Comparison of ENCODE assay signal across 11 cellular contexts in the genomic region with DNA sequence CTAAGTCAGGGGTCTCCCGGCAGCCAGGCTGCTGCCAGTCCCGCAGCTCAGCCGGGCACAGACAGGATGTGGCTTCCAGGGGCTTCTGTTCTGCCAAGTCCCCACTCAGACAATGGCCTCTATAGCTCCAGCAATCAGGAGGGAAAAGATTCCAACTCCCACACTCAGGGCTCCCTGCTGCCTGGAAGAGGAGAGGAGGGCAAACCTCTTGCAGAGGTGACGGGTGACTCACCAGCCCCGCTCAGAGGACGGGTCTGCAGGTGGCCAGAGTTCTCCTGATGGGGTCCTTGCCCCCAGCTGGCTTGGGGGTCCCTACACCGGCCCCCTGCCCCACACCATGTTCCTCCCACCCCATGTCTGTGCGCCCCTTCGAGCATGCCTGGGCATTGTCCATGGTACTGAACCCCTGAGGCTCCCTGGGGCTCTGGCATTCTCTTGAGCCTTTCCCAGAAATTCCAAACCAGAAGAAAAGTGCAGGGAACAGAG. TPM values are rescaled to one million over a fixed set of nuclear protein-coding genes. Genes with fewer than 3 reads are reported as not detected.
A peak's percentile ranks its signal among the peaks of the same experiment; 100 is the strongest.
DNase-seq lines count a peak whose midpoint lies in the region; ATAC-seq and TF ChIP-seq lines count a peak whose summit lies in the region.
"Had no signal": no experiment of that assay in that cellular context is flagged by ENCODE, and none has a peak within 500 bp of the region (broad histone marks: within the 10 kb centered on the region; RNA-seq: fewer than 3 reads in every experiment).

No MANE protein-coding gene starts in this region.

- peaks cover 0 to 23% (median 0%) of the 10 kb centered on the region in 5 donors for H3K27me3 Mint-ChIP-seq in naive thymus-derived CD4-positive, alpha-beta T cell

- peaks cover 61% of the 10 kb centered on the region for H3K27me3 ChIP-seq in MM.1S (replicated peaks; ENCODE audit: insufficient read depth, low read length)
- no peaks in the 10 kb centered on the region for H3K27me3 ChIP-seq in naive thymus-derived CD4-positive, alpha-beta T cell (ENCODE audit: control insufficient read depth in 2 of 2, insufficient read depth in 2 of 2, low read length in 2 of 2)

- peaks cover 16 to 46% (median 30%) of the 10 kb centered on the region in 7 donors for H3K4me1 Mint-ChIP-seq in naive thymus-derived CD4-positive, alpha-beta T cell

- peaks cover 0 to 4% (median 0%) of the 10 kb centered on the region in 5 donors for H3K36me3 Mint-ChIP-seq in naive thymus-derived CD4-positive, alpha-beta T cell

- H3K9me2 ChIP-seq in MM.1S (replicated peaks; ENCODE audit: insufficient read depth, low read length), result no peaks in the 10 kb centered on the region

- no peak for TF ChIP-seq CTCF in MM.1S (IDR thresholded peaks at IDR 0.05; ENCODE audit: low read length)

- peak overlapping the region; percentile 76; the same call in 1 of the 2 replicates for H3K27ac ChIP-seq in MM.1S (ENCODE audit: low read length)
- peak overlapping the region; percentile 60 for H3K27ac ChIP-seq in naive thymus-derived CD4-positive, alpha-beta T cell (ENCODE audit: low read depth, low read length)
- H3K27ac ChIP-seq: prostate gland, VCaP had no signal

- H3K9me3 Mint-ChIP-seq in naive thymus-derived CD4-positive, alpha-beta T cell, result no peaks in the 10 kb centered on the region

- CTCF ChIA-PET in naive thymus-derived CD4-positive, alpha-beta T cell (lab: Charles Lee), result interaction anchor here (1.9 kb wide), 1 partner anchor 53 kb away, joined by 4 read pairs; no protein-coding TSS in a partner anchor

- no peak for ATAC-seq in naive thymus-derived CD4-positive, alpha-beta T cell
- ATAC-seq in HG02678 (IDR thresholded peaks at IDR 0.05; ENCODE audit: unreplicated experiment), result no peak
- no peak for ATAC-seq in GM21423 (IDR thresholded peaks at IDR 0.05; ENCODE audit: unreplicated experiment)

- H3K79me2 ChIP-seq in MM.1S (ENCODE audit: low read length), result no peaks in the 10 kb centered on the region

- no peaks in the 10 kb centered on the region for H3K9me3 ChIP-seq in MM.1S (replicated peaks; ENCODE audit: insufficient read depth, low read length)
- no peaks in the 10 kb centered on the region for H3K9me3 ChIP-seq in naive thymus-derived CD4-positive, alpha-beta T cell (ENCODE audit: control insufficient read depth in 2 of 3, low read length in 3 of 3)
- H3K9me3 ChIP-seq: prostate gland had no signal

- peak overlapping the region; percentile 79 for H2AFZ ChIP-seq in MM.1S (ENCODE audit: low read length)

- H3K27ac Mint-ChIP-seq in naive thymus-derived CD4-positive, alpha-beta T cell, result peak overlapping the region in 4 of 9 donors; percentile 9 to 97 (median 55)

- H3K4me3 Mint-ChIP-seq in naive thymus-derived CD4-positive, alpha-beta T cell, result peak overlapping the region in 2 of 10 donors; percentile 18 to 91

- H3K4me2 ChIP-seq in MM.1S (ENCODE audit: low read depth, low read length), result peak overlapping the region; percentile 92; the same call in 1 of the 2 replicates

- peak; percentile 34 for DNase-seq in EH (ENCODE audit: low read depth)
- no peak for DNase-seq in MM.1S
- DNase-seq in dermis blood vessel endothelial cell, result peak; percentile 38
- DNase-seq in naive thymus-derived CD4-positive, alpha-beta T cell, result no peak
- DNase-seq in SHP77 treated with DMSO at 0.1 percent for 48 hours (lab: John Stamatoyannopoulos, UW), result no peak
- DNase-seq in activated T-cell treated with anti-CD3 and anti-CD28 coated beads for 4 hours, result no peak
- DNase-seq: NCI-H446 treated with DMSO at 0.1 percent for 48 hours had no signal

- no peaks in the 10 kb centered on the region for H4K20me1 ChIP-seq in MM.1S (ENCODE audit: insufficient read depth, low read length)

- intact Hi-C loops in naive thymus-derived CD4-positive, alpha-beta T cell (cut with micrococcal nuclease), result loop anchor here (2.0 kb wide), 3 partner anchors 24 to 64 kb away; partner anchors contain the start of gene OGFR (in 1 of the 2)

- peaks cover 16% of the 10 kb centered on the region for H3K4me1 ChIP-seq in MM.1S (ENCODE audit: low read length)
- peaks cover 38 to 57% of the 10 kb centered on the region in 2 donors for H3K4me1 ChIP-seq in naive thymus-derived CD4-positive, alpha-beta T cell (ENCODE audit: control insufficient read depth in 2 of 2, insufficient read depth in 2 of 2, low read length in 2 of 2)
- H3K4me1 ChIP-seq: prostate gland had no signal

- POLR2A ChIA-PET in naive thymus-derived CD4-positive, alpha-beta T cell (lab: Charles Lee), result interaction anchor here (0.6 to 3.2 kb wide), 6 partner anchors 8 to 75 kb away, joined by 3 to 22 read pairs (median 4); no protein-coding TSS in a partner anchor

- no peaks in the 10 kb centered on the region for H3K36me3 ChIP-seq in MM.1S (replicated peaks; ENCODE audit: insufficient read depth, low read length)
- H3K36me3 ChIP-seq in naive thymus-derived CD4-positive, alpha-beta T cell (ENCODE audit: control insufficient read depth in 2 of 3, insufficient read depth in 3 of 3, low read length in 3 of 3), result no peaks in the 10 kb centered on the region
- H3K36me3 ChIP-seq: prostate gland had no signal

- peaks cover 12% of the 10 kb centered on the region for H3F3A ChIP-seq in MM.1S (ENCODE audit: insufficient read depth, low read length)

- no peak overlapping the region for H3K9ac ChIP-seq in MM.1S (ENCODE audit: low read length)

- no peak overlapping the region for H3K4me3 ChIP-seq in MM.1S (ENCODE audit: low read length)
- H3K4me3 ChIP-seq in naive thymus-derived CD4-positive, alpha-beta T cell (ENCODE audit: low read length), result peak overlapping the region; percentile 70
- H3K4me3 ChIP-seq: prostate gland had no signal

RNA-seq across cellular contexts. Expression of gene NTSR1, which starts 32.6 kb away (rescaled TPM):
- total RNA-seq in dermis blood vessel endothelial cell, result 0.05 TPM in 1 of 2 replicates, not detected in the other
- total RNA-seq in naive thymus-derived CD4-positive, alpha-beta T cell, result under 1 TPM in 4 of 5 experiments, not detected in 1; 0.11 to 0.78 (median 0.14) TPM
- not detected for polyA plus RNA-seq in naive thymus-derived CD4-positive, alpha-beta T cell

RNA-seq across cellular contexts. Expression of gene MRGBP, which starts 55.0 kb away (rescaled TPM):
- 18.5 and 19.5 TPM in 2 replicates for total RNA-seq in dermis blood vessel endothelial cell
- 10 to 100 TPM in 3 of 5 experiments, 1 to 10 TPM in 2; 9.4 to 15.4 (median 12.2) TPM for total RNA-seq in naive thymus-derived CD4-positive, alpha-beta T cell
- 10 to 100 TPM in 1 of 2 donors, 1 to 10 TPM in 1; 8.1 to 12.6 TPM for polyA plus RNA-seq in naive thymus-derived CD4-positive, alpha-beta T cell

Comparison
In these comparisons a context has a peak if more than half of its experiments do, and no peak if none do; other contexts are left out.
1. DNase-seq: peak in EH (single experiment) and dermis blood vessel endothelial cell (single experiment); none in MM.1S (single experiment), naive thymus-derived CD4-positive, alpha-beta T cell (0 of 9), SHP77 treated with DMSO at 0.1 percent for 48 hours (single experiment) and activated T-cell treated with anti-CD3 and anti-CD28 coated beads for 4 hours (single experiment).